ENCODE assay signal across 8 cellular contexts in genomic region chr19:3626473-3627350, GRCh38. TPM values are rescaled to one million over a fixed set of nuclear protein-coding genes. Genes with fewer than 3 reads are reported as not detected.
DNase-seq lines count a peak whose midpoint lies in the region; ATAC-seq lines count a peak whose summit lies in the region.

Gene CACTIN (minus strand): TSS chr19:3626790. CDS start chr19:3626762, 28 bp downstream.

- ATAC-seq in GM18502 (IDR thresholded peaks at IDR 0.05; ENCODE audit: poor library complexity, unreplicated experiment) (peak; percentile 88), HG02973 (IDR thresholded peaks at IDR 0.05; ENCODE audit: unreplicated experiment) (peak; percentile 73), aorta (ENCODE audit: low FRiP score) (peak; percentile 98)

- intact Hi-C loops in aorta (cut with DNase I) = no loop called here

- H3K9ac ChIP-seq in rectal smooth muscle tissue (ENCODE audit: low read length) = peak within 1 kb of the TSS; percentile 94

- 0 to 1% methylated on average over 68 to 80 of the region's 80 CpGs for WGBS in aorta, 2 donors

- H3K27ac ChIP-seq in rectal smooth muscle tissue (ENCODE audit: low read depth, low read length) (peak within 1 kb of the TSS; percentile 98), aorta (ENCODE audit: low read depth in 1 of 2, low read length in 2 of 2) (peak within 1 kb of the TSS in 1 of 2 donors; percentile 64)

- H3K4me1 ChIP-seq in rectal smooth muscle tissue (ENCODE audit: control insufficient read depth, insufficient read depth, low read length) (peaks cover 10% of the 10 kb centered on the region), aorta (ENCODE audit: control insufficient read depth in 1 of 2, insufficient read depth in 2 of 2, low read length in 2 of 2) (no peaks in the 10 kb centered on the region)

- H3K9me3 ChIP-seq in aorta (ENCODE audit: control insufficient read depth, low read length) = no peaks in the 10 kb centered on the region

- H3K27me3 ChIP-seq in rectal smooth muscle tissue (ENCODE audit: control insufficient read depth, insufficient read depth, low read length) (no peaks in the 10 kb centered on the region), aorta (ENCODE audit: control insufficient read depth in 1 of 2, insufficient read depth in 2 of 2, low read length in 1 of 2) (no peaks in the 10 kb centered on the region)

- peak; percentile 97 for DNase-seq in NCI-H2081 (lab: John Stamatoyannopoulos, UW)
- DNase-seq in T1000 (lab: John Stamatoyannopoulos, UW) = peak; percentile 93
- DNase-seq in astrocyte of the hippocampus (ENCODE audit: low read depth, low spot score) = peak; percentile 99
- DNase-seq in hepatic stellate cell (ENCODE audit: low spot score) = peak; percentile 100
- DNase-seq in aorta = peak; percentile 99 to 100

- peak within 1 kb of the TSS; percentile 91 for H3K4me3 ChIP-seq in rectal smooth muscle tissue (ENCODE audit: low read length)
- H3K4me3 ChIP-seq in aorta (ENCODE audit: low read length in 2 of 2) = peak within 1 kb of the TSS; percentile 53 to 64

- H3K36me3 ChIP-seq in rectal smooth muscle tissue (ENCODE audit: control insufficient read depth, insufficient read depth, low read length) = peaks cover 7% of the 10 kb centered on the region
- no peaks in the 10 kb centered on the region for H3K36me3 ChIP-seq in aorta (ENCODE audit: control insufficient read depth in 1 of 2, insufficient read depth in 2 of 2, low read length in 1 of 2)

RNA-seq across cellular contexts. Expression of gene CACTIN, which starts in this region (rescaled TPM):
- total RNA-seq in aorta = 10 to 100 TPM; 16.4 to 19.3 TPM
- polyA plus RNA-seq in aorta = 10 to 100 TPM in 1 of 2 donors, 1 to 10 TPM in 1; 4.5 to 18.2 TPM
